1 cellular context compared by ENCODE assay signal in the genomic region with DNA sequence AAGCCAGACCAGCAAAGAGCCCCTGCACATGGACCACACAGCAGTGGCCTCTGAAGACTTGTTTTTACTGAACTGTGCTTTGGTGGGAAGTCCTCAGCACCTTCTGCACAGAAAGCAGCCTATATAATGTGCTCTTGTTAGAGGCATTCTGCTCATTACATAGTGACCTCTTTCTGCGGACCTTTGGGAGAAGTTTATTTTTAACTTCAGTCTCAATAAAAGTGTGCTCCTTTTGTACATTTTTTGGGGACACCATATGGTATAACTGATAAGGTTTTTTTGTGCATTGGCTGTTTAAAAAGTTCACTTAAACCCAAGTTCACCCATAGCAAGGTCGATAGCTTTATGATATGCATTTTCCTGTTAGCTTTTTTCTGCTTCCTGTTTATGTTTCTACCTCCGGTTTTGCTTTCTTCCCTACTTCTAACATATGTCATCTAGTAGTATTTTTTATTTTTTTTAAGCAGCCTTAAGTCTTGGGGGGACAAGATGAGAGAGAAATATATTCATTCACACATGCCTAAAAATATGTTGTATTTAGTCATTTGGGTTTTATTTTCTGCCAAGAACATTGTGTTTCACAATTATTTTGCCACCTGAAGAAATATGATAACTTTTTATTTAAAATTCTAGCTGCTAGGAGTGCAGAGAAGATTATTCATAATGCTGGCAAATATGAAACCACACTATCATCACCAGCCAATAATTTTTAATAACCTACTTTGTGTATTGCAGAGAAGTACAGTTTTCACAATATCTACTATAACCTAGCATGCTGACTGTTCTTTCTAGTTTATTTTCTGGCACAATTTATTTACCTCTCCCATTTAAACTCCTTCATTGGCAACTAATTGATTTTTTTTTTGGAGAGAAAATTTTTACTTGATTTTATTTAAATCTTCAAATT.
A peak's percentile ranks its signal among the peaks of the same experiment; 100 is the strongest.
TF ChIP-seq lines count a peak whose summit lies in the region.

No MANE protein-coding gene starts in this region.

TF ChIP-seq in K562, 482 proteins besides CTCF, POLR2A, EP300 and RAD21 (continued from another document and continues in another):
- TF ChIP-seq, protein P1, sequence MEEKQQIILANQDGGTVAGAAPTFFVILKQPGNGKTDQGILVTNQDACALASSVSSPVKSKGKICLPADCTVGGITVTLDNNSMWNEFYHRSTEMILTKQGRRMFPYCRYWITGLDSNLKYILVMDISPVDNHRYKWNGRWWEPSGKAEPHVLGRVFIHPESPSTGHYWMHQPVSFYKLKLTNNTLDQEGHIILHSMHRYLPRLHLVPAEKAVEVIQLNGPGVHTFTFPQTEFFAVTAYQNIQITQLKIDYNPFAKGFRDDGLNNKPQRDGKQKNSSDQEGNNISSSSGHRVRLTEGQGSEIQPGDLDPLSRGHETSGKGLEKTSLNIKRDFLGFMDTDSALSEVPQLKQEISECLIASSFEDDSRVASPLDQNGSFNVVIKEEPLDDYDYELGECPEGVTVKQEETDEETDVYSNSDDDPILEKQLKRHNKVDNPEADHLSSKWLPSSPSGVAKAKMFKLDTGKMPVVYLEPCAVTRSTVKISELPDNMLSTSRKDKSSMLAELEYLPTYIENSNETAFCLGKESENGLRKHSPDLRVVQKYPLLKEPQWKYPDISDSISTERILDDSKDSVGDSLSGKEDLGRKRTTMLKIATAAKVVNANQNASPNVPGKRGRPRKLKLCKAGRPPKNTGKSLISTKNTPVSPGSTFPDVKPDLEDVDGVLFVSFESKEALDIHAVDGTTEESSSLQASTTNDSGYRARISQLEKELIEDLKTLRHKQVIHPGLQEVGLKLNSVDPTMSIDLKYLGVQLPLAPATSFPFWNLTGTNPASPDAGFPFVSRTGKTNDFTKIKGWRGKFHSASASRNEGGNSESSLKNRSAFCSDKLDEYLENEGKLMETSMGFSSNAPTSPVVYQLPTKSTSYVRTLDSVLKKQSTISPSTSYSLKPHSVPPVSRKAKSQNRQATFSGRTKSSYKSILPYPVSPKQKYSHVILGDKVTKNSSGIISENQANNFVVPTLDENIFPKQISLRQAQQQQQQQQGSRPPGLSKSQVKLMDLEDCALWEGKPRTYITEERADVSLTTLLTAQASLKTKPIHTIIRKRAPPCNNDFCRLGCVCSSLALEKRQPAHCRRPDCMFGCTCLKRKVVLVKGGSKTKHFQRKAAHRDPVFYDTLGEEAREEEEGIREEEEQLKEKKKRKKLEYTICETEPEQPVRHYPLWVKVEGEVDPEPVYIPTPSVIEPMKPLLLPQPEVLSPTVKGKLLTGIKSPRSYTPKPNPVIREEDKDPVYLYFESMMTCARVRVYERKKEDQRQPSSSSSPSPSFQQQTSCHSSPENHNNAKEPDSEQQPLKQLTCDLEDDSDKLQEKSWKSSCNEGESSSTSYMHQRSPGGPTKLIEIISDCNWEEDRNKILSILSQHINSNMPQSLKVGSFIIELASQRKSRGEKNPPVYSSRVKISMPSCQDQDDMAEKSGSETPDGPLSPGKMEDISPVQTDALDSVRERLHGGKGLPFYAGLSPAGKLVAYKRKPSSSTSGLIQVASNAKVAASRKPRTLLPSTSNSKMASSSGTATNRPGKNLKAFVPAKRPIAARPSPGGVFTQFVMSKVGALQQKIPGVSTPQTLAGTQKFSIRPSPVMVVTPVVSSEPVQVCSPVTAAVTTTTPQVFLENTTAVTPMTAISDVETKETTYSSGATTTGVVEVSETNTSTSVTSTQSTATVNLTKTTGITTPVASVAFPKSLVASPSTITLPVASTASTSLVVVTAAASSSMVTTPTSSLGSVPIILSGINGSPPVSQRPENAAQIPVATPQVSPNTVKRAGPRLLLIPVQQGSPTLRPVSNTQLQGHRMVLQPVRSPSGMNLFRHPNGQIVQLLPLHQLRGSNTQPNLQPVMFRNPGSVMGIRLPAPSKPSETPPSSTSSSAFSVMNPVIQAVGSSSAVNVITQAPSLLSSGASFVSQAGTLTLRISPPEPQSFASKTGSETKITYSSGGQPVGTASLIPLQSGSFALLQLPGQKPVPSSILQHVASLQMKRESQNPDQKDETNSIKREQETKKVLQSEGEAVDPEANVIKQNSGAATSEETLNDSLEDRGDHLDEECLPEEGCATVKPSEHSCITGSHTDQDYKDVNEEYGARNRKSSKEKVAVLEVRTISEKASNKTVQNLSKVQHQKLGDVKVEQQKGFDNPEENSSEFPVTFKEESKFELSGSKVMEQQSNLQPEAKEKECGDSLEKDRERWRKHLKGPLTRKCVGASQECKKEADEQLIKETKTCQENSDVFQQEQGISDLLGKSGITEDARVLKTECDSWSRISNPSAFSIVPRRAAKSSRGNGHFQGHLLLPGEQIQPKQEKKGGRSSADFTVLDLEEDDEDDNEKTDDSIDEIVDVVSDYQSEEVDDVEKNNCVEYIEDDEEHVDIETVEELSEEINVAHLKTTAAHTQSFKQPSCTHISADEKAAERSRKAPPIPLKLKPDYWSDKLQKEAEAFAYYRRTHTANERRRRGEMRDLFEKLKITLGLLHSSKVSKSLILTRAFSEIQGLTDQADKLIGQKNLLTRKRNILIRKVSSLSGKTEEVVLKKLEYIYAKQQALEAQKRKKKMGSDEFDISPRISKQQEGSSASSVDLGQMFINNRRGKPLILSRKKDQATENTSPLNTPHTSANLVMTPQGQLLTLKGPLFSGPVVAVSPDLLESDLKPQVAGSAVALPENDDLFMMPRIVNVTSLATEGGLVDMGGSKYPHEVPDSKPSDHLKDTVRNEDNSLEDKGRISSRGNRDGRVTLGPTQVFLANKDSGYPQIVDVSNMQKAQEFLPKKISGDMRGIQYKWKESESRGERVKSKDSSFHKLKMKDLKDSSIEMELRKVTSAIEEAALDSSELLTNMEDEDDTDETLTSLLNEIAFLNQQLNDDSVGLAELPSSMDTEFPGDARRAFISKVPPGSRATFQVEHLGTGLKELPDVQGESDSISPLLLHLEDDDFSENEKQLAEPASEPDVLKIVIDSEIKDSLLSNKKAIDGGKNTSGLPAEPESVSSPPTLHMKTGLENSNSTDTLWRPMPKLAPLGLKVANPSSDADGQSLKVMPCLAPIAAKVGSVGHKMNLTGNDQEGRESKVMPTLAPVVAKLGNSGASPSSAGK (IDR thresholded peaks at IDR 0.05) = 0 out of 2 replicates have a peak, but pooled peaks have one; percentile 51
- TF ChIP-seq CBX2 (IDR thresholded peaks at IDR 0.05; ENCODE audit: insufficient read depth, low read length, poor library complexity, severe bottlenecking) (no peak), ZNF77 (CRISPR knock-in tag; IDR thresholded peaks at IDR 0.05) (no peak), TOE1 (IDR thresholded peaks at IDR 0.05; ENCODE audit: borderline replicate concordance) (no peak), TOE1 (CRISPR knock-in tag; IDR thresholded peaks at IDR 0.05; ENCODE audit: borderline replicate concordance, low read depth) (no peak), MED1 (CRISPR knock-in tag; IDR thresholded peaks at IDR 0.05; ENCODE audit: borderline replicate concordance) (no peak), HEY1 (CRISPR knock-in tag; IDR thresholded peaks at IDR 0.05; ENCODE audit: borderline replicate concordance) (no peak), ZNF668 (CRISPR knock-in tag; IDR thresholded peaks at IDR 0.05) (no peak), POLR3A (IDR thresholded peaks at IDR 0.05; ENCODE audit: borderline replicate concordance, extremely low read depth, insufficient read depth, insufficient read length) (no peak), EP400 (IDR thresholded peaks at IDR 0.05) (peak; percentile 41), JUNB (CRISPR knock-in tag; conservative IDR thresholded peaks at IDR 0.05) (no peak), ZNF707 (CRISPR knock-in tag; conservative IDR thresholded peaks at IDR 0.05) (no peak), MEF2A (IDR thresholded peaks at IDR 0.05; ENCODE audit: control insufficient read depth, low read depth, low read length) (peak; percentile 79; the same call in 1 of the 2 replicates), TBL1XR1 (IDR thresholded peaks at IDR 0.05; ENCODE audit: low read length in 2 of 2) (peak in 1 of 2 experiments; percentile 56; a peak in 1 of 4 replicates), LCOR (CRISPR knock-in tag; IDR thresholded peaks at IDR 0.05) (peak; percentile 63; the same call in 1 of the 2 replicates), ZNF507 (tag; conservative IDR thresholded peaks at IDR 0.05) (no peak), ETV5 (CRISPR knock-in tag; IDR thresholded peaks at IDR 0.05; ENCODE audit: low read depth) (no peak), HNRNPH1 (optimal IDR thresholded peaks at IDR 0.05; ENCODE audit: low read depth, low read length) (no peak), SMARCC2 (IDR thresholded peaks at IDR 0.05; ENCODE audit: low read depth) (peak; percentile 53; the same call in 1 of the 2 replicates), NCOR1 (IDR thresholded peaks at IDR 0.05) (peak; percentile 59), FOXP1 (CRISPR knock-in tag; IDR thresholded peaks at IDR 0.05) (no peak), ZNF583 (CRISPR knock-in tag; IDR thresholded peaks at IDR 0.05) (no peak), POLR2G (IDR thresholded peaks at IDR 0.05; ENCODE audit: low read depth, low read length) (no peak), POLR2B (IDR thresholded peaks at IDR 0.05; ENCODE audit: low read depth, partially characterized antibody) (no peak), KLF6 (CRISPR knock-in tag; IDR thresholded peaks at IDR 0.05; ENCODE audit: borderline replicate concordance) (no peak), SMARCE1 (IDR thresholded peaks at IDR 0.05) (peak; percentile 72), TRIM28 (IDR thresholded peaks at IDR 0.05) (no peak), PCBP2 (IDR thresholded peaks at IDR 0.05; ENCODE audit: low read depth, low read length, poor library complexity, severe bottlenecking) (no peak), ZNF695 (CRISPR knock-in tag; IDR thresholded peaks at IDR 0.05) (no peak), ZNF232 (CRISPR knock-in tag; IDR thresholded peaks at IDR 0.05) (no peak), PRMT5 (CRISPR knock-in tag; IDR thresholded peaks at IDR 0.05) (no peak), ZNF143 (CRISPR knock-in tag; IDR thresholded peaks at IDR 0.05) (no peak), TBP (optimal IDR thresholded peaks at IDR 0.05; ENCODE audit: low read depth, low read length) (peak; percentile 22)
- TF ChIP-seq, protein P2, sequence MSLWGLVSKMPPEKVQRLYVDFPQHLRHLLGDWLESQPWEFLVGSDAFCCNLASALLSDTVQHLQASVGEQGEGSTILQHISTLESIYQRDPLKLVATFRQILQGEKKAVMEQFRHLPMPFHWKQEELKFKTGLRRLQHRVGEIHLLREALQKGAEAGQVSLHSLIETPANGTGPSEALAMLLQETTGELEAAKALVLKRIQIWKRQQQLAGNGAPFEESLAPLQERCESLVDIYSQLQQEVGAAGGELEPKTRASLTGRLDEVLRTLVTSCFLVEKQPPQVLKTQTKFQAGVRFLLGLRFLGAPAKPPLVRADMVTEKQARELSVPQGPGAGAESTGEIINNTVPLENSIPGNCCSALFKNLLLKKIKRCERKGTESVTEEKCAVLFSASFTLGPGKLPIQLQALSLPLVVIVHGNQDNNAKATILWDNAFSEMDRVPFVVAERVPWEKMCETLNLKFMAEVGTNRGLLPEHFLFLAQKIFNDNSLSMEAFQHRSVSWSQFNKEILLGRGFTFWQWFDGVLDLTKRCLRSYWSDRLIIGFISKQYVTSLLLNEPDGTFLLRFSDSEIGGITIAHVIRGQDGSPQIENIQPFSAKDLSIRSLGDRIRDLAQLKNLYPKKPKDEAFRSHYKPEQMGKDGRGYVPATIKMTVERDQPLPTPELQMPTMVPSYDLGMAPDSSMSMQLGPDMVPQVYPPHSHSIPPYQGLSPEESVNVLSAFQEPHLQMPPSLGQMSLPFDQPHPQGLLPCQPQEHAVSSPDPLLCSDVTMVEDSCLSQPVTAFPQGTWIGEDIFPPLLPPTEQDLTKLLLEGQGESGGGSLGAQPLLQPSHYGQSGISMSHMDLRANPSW (CRISPR knock-in tag; IDR thresholded peaks at IDR 0.05) = no peak
- TF ChIP-seq, protein P3, sequence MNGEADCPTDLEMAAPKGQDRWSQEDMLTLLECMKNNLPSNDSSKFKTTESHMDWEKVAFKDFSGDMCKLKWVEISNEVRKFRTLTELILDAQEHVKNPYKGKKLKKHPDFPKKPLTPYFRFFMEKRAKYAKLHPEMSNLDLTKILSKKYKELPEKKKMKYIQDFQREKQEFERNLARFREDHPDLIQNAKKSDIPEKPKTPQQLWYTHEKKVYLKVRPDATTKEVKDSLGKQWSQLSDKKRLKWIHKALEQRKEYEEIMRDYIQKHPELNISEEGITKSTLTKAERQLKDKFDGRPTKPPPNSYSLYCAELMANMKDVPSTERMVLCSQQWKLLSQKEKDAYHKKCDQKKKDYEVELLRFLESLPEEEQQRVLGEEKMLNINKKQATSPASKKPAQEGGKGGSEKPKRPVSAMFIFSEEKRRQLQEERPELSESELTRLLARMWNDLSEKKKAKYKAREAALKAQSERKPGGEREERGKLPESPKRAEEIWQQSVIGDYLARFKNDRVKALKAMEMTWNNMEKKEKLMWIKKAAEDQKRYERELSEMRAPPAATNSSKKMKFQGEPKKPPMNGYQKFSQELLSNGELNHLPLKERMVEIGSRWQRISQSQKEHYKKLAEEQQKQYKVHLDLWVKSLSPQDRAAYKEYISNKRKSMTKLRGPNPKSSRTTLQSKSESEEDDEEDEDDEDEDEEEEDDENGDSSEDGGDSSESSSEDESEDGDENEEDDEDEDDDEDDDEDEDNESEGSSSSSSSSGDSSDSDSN (IDR thresholded peaks at IDR 0.05; ENCODE audit: borderline replicate concordance in 1 of 2, low read depth in 2 of 2, low read length in 2 of 2) = no peak
- TF ChIP-seq, protein P4, sequence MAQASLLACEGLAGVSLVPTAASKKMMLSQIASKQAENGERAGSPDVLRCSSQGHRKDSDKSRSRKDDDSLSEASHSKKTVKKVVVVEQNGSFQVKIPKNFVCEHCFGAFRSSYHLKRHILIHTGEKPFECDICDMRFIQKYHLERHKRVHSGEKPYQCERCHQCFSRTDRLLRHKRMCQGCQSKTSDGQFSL (CRISPR knock-in tag; IDR thresholded peaks at IDR 0.05) = no peak
- TF ChIP-seq, protein P4 (tag; IDR thresholded peaks at IDR 0.05) = no peak
- TF ChIP-seq, protein P5, sequence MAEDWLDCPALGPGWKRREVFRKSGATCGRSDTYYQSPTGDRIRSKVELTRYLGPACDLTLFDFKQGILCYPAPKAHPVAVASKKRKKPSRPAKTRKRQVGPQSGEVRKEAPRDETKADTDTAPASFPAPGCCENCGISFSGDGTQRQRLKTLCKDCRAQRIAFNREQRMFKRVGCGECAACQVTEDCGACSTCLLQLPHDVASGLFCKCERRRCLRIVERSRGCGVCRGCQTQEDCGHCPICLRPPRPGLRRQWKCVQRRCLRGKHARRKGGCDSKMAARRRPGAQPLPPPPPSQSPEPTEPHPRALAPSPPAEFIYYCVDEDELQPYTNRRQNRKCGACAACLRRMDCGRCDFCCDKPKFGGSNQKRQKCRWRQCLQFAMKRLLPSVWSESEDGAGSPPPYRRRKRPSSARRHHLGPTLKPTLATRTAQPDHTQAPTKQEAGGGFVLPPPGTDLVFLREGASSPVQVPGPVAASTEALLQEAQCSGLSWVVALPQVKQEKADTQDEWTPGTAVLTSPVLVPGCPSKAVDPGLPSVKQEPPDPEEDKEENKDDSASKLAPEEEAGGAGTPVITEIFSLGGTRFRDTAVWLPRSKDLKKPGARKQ (CRISPR knock-in tag; IDR thresholded peaks at IDR 0.05) = no peak
- TF ChIP-seq, protein P6, sequence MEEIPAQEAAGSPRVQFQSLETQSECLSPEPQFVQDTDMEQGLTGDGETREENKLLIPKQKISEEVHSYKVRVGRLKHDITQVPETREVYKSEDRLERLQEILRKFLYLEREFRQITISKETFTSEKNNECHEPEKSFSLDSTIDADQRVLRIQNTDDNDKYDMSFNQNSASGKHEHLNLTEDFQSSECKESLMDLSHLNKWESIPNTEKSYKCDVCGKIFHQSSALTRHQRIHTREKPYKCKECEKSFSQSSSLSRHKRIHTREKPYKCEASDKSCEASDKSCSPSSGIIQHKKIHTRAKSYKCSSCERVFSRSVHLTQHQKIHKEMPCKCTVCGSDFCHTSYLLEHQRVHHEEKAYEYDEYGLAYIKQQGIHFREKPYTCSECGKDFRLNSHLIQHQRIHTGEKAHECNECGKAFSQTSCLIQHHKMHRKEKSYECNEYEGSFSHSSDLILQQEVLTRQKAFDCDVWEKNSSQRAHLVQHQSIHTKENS (CRISPR knock-in tag; IDR thresholded peaks at IDR 0.05) = no peak
